In the genomic region with DNA sequence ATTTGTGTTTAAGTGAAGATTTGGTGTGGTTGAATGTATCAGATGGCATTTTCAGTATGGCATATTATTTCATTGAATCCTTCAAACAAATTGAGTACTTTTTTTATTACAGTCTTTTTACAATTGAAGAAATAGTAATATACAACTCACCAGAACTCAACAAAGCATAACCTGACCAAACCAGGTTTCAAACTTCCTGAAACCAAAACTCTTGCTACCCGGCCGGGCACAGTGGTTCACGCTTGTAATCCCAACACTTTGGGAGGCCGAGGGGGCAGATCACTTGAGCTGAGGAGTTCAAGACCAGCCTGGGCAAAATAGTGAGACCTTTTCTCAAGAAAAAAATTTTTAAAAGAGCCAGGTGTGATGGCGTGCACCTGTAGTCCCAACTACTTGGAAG, we compare ENCODE assay signal across 1 cellular context.
TF ChIP-seq lines count a peak whose summit lies in the region.

No MANE protein-coding gene starts in this region.

TF ChIP-seq in GM12878, 131 proteins besides CTCF, POLR2A, EP300 and RAD21 (continued from another document):
- TF ChIP-seq, protein P1, sequence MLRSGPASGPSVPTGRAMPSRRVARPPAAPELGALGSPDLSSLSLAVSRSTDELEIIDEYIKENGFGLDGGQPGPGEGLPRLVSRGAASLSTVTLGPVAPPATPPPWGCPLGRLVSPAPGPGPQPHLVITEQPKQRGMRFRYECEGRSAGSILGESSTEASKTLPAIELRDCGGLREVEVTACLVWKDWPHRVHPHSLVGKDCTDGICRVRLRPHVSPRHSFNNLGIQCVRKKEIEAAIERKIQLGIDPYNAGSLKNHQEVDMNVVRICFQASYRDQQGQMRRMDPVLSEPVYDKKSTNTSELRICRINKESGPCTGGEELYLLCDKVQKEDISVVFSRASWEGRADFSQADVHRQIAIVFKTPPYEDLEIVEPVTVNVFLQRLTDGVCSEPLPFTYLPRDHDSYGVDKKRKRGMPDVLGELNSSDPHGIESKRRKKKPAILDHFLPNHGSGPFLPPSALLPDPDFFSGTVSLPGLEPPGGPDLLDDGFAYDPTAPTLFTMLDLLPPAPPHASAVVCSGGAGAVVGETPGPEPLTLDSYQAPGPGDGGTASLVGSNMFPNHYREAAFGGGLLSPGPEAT (IDR thresholded peaks at IDR 0.05; ENCODE audit: low read depth) = no peak
- TF ChIP-seq NFIC (IDR thresholded peaks at IDR 0.05; ENCODE audit: low read depth, low read length) (no peak), POLR2AphosphoS2 (IDR thresholded peaks at IDR 0.05; ENCODE audit: low read depth, low read length) (no peak), SREBF2 (IDR thresholded peaks at IDR 0.05; ENCODE audit: low read length) (no peak), TBL1XR1 (IDR thresholded peaks at IDR 0.05; ENCODE audit: low read depth, low read length) (no peak), NKRF (conservative IDR thresholded peaks at IDR 0.05) (no peak), ATF2 (IDR thresholded peaks at IDR 0.05; ENCODE audit: low read length) (no peak), ZBTB11 (CRISPR knock-in tag; IDR thresholded peaks at IDR 0.05) (no peak)
